8 cellular contexts compared by ENCODE assay signal in genomic region chr3:9933561-9934234, GRCh38. TPM values are rescaled to one million over a fixed set of nuclear protein-coding genes. Genes with fewer than 3 reads are reported as not detected.
DNase-seq lines count a peak whose midpoint lies in the region; ATAC-seq, FAIRE-seq and TF ChIP-seq lines count a peak whose summit lies in the region.

TSS of gene CRELD1 (plus strand) at chr3:9933834. CDS start at chr3:9934439, 605 bp downstream.

- H3K4me3 ChIP-seq in AG04450 (ENCODE audit: low read depth, low read length), result peak within 1 kb of the TSS; percentile 77

- H3K27me3 ChIP-seq in AG04450 (ENCODE audit: control insufficient read depth, insufficient read depth, low read length), result no peaks in the 10 kb centered on the region

- ATAC-seq in GM18873 (IDR thresholded peaks at IDR 0.05; ENCODE audit: low FRiP score, unreplicated experiment), result peak; percentile 86
- peak; percentile 88 for ATAC-seq in HG03135 (IDR thresholded peaks at IDR 0.05; ENCODE audit: unreplicated experiment)

- FAIRE-seq in islet of Langerhans (lab: Jason Lieb, UNC), result peak; percentile 17

- no peaks in the 10 kb centered on the region; the same call in 1 of the 2 replicates for H3K9me3 ChIP-seq in AG04450 (ENCODE audit: control insufficient read depth, insufficient read depth, low read length)

- POLR2A ChIA-PET in AG04450 (lab: Yijun Ruan, JAX), result interaction anchor here (0.6 to 2.2 kb wide), 9 partner anchors 9 to 141 kb away, joined by 3 to 22 read pairs (median 5); partner anchors contain the start of genes ARPC4, JAGN1 and TTLL3

- H3K27ac ChIP-seq in AG04450 (ENCODE audit: low read depth, low read length), result peak within 1 kb of the TSS; percentile 93

- no peak for TF ChIP-seq CTCF in AG04450 (IDR thresholded peaks at IDR 0.05; ENCODE audit: low read depth, low read length)

- CTCF ChIA-PET in AG04450 (lab: Charles Lee), result interaction anchor here (0.8 to 5.4 kb wide), 9 partner anchors 13 to 315 kb away, joined by 3 to 43 read pairs (median 4); partner anchors contain the start of genes PRRT3 and TATDN2

- peak; percentile 80 for DNase-seq in AG04450 (ENCODE audit: low read depth, low spot score)
- DNase-seq in NCI-H345 (lab: John Stamatoyannopoulos, UW), result peak; percentile 95
- DNase-seq in activated CD4-positive, CD25-positive, alpha-beta regulatory T cell (lab: John Stamatoyannopoulos, UW), result peak; percentile 82 to 94 (median 94)
- peak; percentile 98 for DNase-seq in central memory CD4-positive, alpha-beta T cell
- peak; percentile 93 to 96 for DNase-seq in stimulated activated CD4-positive, alpha-beta T cell treated with anti-CD3 and anti-CD28 coated beads, Interleukin-12 subunit alpha, Interleukin-12 subunit beta, amount 100 ng/mL, for 24 hours (ENCODE audit: low read depth in 2 of 2)

RNA-seq across cellular contexts. Expression of gene CRELD1, which starts in this region (rescaled TPM):
- polyA plus RNA-seq in AG04450 (2011; rRNA removed), result 29.5 TPM in 2 replicates
- 11.0 and 16.5 TPM in 2 replicates for polyA minus RNA-seq in AG04450 (2011; rRNA and poly(A)+ RNA removed)

Comparison
In these comparisons a context has a peak if more than half of its experiments do, and no peak if none do; other contexts are left out.
1. Peak in every context shown above with its lines: DNase-seq, ATAC-seq, H3K4me3 ChIP-seq and H3K27ac ChIP-seq.